Comparison of ENCODE assay signal across 5 cellular contexts in the genomic region with DNA sequence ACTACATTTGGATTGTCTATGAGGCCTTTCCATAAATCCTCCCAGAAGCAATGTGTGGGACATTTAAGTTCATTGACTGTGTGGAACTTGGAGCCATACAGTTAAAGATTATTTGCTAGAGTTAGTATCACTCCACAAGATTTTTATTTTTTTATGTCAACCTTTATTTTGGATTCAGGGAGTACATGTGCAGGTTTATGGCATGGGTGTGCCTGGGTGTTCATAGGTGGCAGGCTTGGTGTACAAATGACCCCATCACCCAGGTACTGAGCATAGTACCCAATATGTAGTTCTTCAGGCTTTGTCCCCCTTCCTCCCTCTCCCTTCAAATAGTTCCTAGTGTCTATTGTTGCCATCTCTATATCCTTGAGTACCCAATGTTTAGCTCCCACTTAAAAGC.
"Had no signal": no experiment of that assay in that cellular context is flagged by ENCODE, and none has a peak within 500 bp of the region (broad histone marks: within the 10 kb centered on the region; RNA-seq: fewer than 3 reads in every experiment).

No MANE protein-coding gene starts in this region.

- H3K4me3 ChIP-seq: K562 had no signal

- DNase-seq: IMR-90, KBM-7, KG1 had no signal

- ATAC-seq: HepG2, K562 had no signal
